In genomic region chr15:74873036-74873755, GRCh38 we compare ENCODE assay signal across 8 cellular contexts. TPM values are rescaled to one million over a fixed set of nuclear protein-coding genes. Genes with fewer than 3 reads are reported as not detected.
A peak's percentile ranks its signal among the peaks of the same experiment; 100 is the strongest.
DNase-seq lines count a peak whose midpoint lies in the region; ATAC-seq, FAIRE-seq and TF ChIP-seq lines count a peak whose summit lies in the region.

TSS of gene SCAMP2 (minus strand) at chr15:74873365. CDS start at chr15:74873255, 110 bp downstream.

- H3K9me3 ChIP-seq in right atrium auricular region = no peaks in the 10 kb centered on the region

- H3K4me1 ChIP-seq in right atrium auricular region = peaks cover 0 to 51% of the 10 kb centered on the region in 2 donors

- peak within 1 kb of the TSS; percentile 61 to 76 for H3K4me3 ChIP-seq in right atrium auricular region

- H3K27me3 ChIP-seq in right atrium auricular region = no peaks in the 10 kb centered on the region

- peak; percentile 69 for ATAC-seq in HG02973 (IDR thresholded peaks at IDR 0.05; ENCODE audit: unreplicated experiment)

- intact Hi-C loops in T-helper 2 cell treated with Interferon-gamma antibody and Interleukin-4, amounts not matched to agents 100 ng/mL and 5 ng/mL, for 36 hours (cut with micrococcal nuclease) = loop anchor here (1.0 to 5.0 kb wide), 5 partner anchors 17 to 331 kb away; partner anchors contain the start of genes ARID3B, COX5A, FAM219B and MPI

- H3K36me3 ChIP-seq in right atrium auricular region = no peaks in the 10 kb centered on the region

- DNase-seq in GM18507 (ENCODE audit: extremely low spot score, insufficient read length, low read depth) = peak; percentile 87
- DNase-seq in NCI-H1930 (lab: John Stamatoyannopoulos, UW) = peak; percentile 83 to 87
- DNase-seq in anterior cingulate cortex (lab: John Stamatoyannopoulos, UW) = peak; percentile 75 to 99 (median 94)
- peak; percentile 94 for DNase-seq in right atrium auricular region (ENCODE audit: low spot score)
- DNase-seq in pulmonary artery endothelial cell (ENCODE audit: low read depth, low spot score) = peak; percentile 84
- DNase-seq in urothelium cell line (ENCODE audit: low spot score) = peak; percentile 96

- FAIRE-seq in GM18507 (lab: Jason Lieb, UNC) = peak; percentile 89
- FAIRE-seq in urothelium cell line (lab: Jason Lieb, UNC) = no peak

- TF ChIP-seq CTCF in right atrium auricular region (IDR thresholded peaks at IDR 0.05) = no peak

- peak within 1 kb of the TSS; percentile 76 to 93 for H3K27ac ChIP-seq in right atrium auricular region

RNA-seq across cellular contexts. Expression of gene SCAMP2, which starts in this region (rescaled TPM):
- 132 and 135 TPM in 2 replicates for total RNA-seq in T-helper 2 cell treated with Interferon-gamma antibody and Interleukin-4, amounts not matched to agents 100 ng/mL and 5 ng/mL, for 36 hours
- total RNA-seq in right atrium auricular region (10 to 100 TPM; 72.3 to 80.9 TPM), pulmonary artery endothelial cell (18.5 and 21.9 TPM in 2 replicates)

Comparison
In these comparisons a context has a peak if more than half of its experiments do, and no peak if none do; other contexts are left out.
1. Peak in every context shown above with its lines: DNase-seq, ATAC-seq, H3K4me3 ChIP-seq and H3K27ac ChIP-seq.